Comparison of ENCODE assay signal across 1 cellular context in the genomic region with DNA sequence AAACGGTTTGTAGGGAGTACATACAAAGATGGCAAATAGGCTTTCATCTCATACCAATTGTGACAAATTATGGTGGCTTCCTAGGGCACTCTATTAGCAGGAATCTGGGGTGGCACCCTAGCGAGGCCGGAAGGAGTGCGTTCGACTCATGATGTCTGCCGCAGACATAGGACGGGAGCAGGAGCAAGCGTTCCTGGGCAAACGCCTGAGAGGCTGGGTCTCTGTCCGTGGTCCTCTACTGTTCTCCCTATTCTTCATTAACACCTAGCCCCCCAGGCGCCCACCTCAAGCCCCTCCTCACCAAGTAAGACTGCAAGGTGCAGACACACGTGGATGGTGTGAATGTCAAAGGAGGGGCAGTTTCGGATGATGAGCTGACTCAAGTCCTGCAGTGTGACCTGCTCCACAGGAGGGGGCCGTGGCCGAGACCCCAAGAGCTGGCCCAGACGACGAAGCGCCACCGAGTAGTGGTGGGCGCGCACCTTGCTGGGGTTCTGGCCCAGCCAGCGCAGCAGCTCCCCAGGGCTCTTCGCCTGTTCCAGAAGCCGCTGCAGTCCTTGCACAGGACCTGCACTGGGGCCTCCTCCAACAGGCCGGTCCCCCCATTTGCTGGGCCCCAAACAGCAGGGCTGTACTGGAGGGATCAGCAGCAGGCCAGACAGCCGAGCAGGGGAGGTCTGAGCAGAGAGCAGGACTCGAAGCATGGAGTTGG.
TF ChIP-seq lines count a peak whose summit lies in the region.

No MANE protein-coding gene starts in this region.

TF ChIP-seq in endothelial cell of umbilical vein, 7 proteins besides CTCF, POLR2A, EP300 and RAD21:
- TF ChIP-seq JUN (IDR thresholded peaks at IDR 0.05; ENCODE audit: borderline replicate concordance, insufficient read depth, insufficient read length, low read depth), result no peak
- no peak for TF ChIP-seq EZH2 (IDR thresholded peaks at IDR 0.05; ENCODE audit: borderline replicate concordance, low read depth, low read length, severe bottlenecking)
